10 cellular contexts compared by ENCODE assay signal in genomic region chr6:149334201-149334600, GRCh38. TPM values are rescaled to one million over a fixed set of nuclear protein-coding genes. Genes with fewer than 3 reads are reported as not detected.
A peak's percentile ranks its signal among the peaks of the same experiment; 100 is the strongest.
DNase-seq lines count a peak whose midpoint lies in the region; ATAC-seq, FAIRE-seq and TF ChIP-seq lines count a peak whose summit lies in the region.
"Had no signal": no experiment of that assay in that cellular context is flagged by ENCODE, and none has a peak within 500 bp of the region (broad histone marks: within the 10 kb centered on the region; RNA-seq: fewer than 3 reads in every experiment).

No MANE protein-coding gene starts in this region.

- FAIRE-seq in RCC 7860 (lab: Jason Lieb, UNC): peak; percentile 67

- DNase-seq in Daoy (ENCODE audit: low read depth): peak; percentile 75
- peak; percentile 53 for DNase-seq in RCC 7860 (ENCODE audit: low spot score)
- peak; percentile 62 for DNase-seq in choroid plexus epithelial cell (ENCODE audit: low read depth)
- DNase-seq in nephron progenitor cell: no peak
- DNase-seq in head of caudate nucleus: no peak
- no peak for DNase-seq in Right ventricle myocardium superior
- no peak for DNase-seq in stimulated activated CD4-positive, alpha-beta T cell treated with anti-CD3 and anti-CD28 coated beads, Interleukin-1b, Interleukin-23, amount 100 ng/mL, for 48 hours
- DNase-seq: activated CD8-positive, alpha-beta memory T cell treated with anti-CD3 and anti-CD28 coated beads for 24 hours; Kasumi-1 had no signal

- H3K4me3 ChIP-seq in choroid plexus epithelial cell (ENCODE audit: low read depth, low read length): no peak overlapping the region

- peak overlapping the region; percentile 86 for H3K27ac Mint-ChIP-seq in nephron progenitor cell

- no peak overlapping the region for H3K4me3 Mint-ChIP-seq in nephron progenitor cell

- H3K27me3 Mint-ChIP-seq in nephron progenitor cell (ENCODE audit: low read depth, poor library complexity): no peaks in the 10 kb centered on the region

- ATAC-seq in Right ventricle myocardium superior (ENCODE audit: poor library complexity) (no peak), HG03378 (IDR thresholded peaks at IDR 0.05; ENCODE audit: unreplicated experiment) (no peak)

- H3K9me3 Mint-ChIP-seq in nephron progenitor cell: no peaks in the 10 kb centered on the region

- no peak for TF ChIP-seq CTCF in choroid plexus epithelial cell (conservative IDR thresholded peaks at IDR 0.05; ENCODE audit: low read depth, low read length)
- no peak for TF ChIP-seq CTCF in nephron progenitor cell (IDR thresholded peaks at IDR 0.05)

- H3K36me3 Mint-ChIP-seq in nephron progenitor cell (ENCODE audit: low read depth): peaks cover 12% of the 10 kb centered on the region

- H3K4me1 Mint-ChIP-seq in nephron progenitor cell: peaks cover 50% of the 10 kb centered on the region

- intact Hi-C loops in head of caudate nucleus (cut with DNase I) (loop anchor here (10.0 kb wide), 1 partner anchor 91 kb away; no protein-coding TSS in a partner anchor), Right ventricle myocardium superior (cut with DNase I) (no loop called here)

RNA-seq across cellular contexts. Expression of gene TAB2, which starts 16.7 kb away (rescaled TPM):
- total RNA-seq in Daoy (2014; rRNA removed; shearing (Covaris generic)): 29.2 and 31.5 TPM in 2 replicates
- 58.0 TPM for total RNA-seq in Right ventricle myocardium superior

Comparison
In these comparisons a context has a peak if more than half of its experiments do, and no peak if none do; other contexts are left out.
1. DNase-seq: peak in Daoy (single experiment), RCC 7860 (single experiment) and choroid plexus epithelial cell (single experiment); none in nephron progenitor cell (single experiment), head of caudate nucleus (0 of 42), Right ventricle myocardium superior (single experiment) and stimulated activated CD4-positive, alpha-beta T cell treated with anti-CD3 and anti-CD28 coated beads, Interleukin-1b, Interleukin-23, amount 100 ng/mL, for 48 hours (single experiment).